In the genomic region with DNA sequence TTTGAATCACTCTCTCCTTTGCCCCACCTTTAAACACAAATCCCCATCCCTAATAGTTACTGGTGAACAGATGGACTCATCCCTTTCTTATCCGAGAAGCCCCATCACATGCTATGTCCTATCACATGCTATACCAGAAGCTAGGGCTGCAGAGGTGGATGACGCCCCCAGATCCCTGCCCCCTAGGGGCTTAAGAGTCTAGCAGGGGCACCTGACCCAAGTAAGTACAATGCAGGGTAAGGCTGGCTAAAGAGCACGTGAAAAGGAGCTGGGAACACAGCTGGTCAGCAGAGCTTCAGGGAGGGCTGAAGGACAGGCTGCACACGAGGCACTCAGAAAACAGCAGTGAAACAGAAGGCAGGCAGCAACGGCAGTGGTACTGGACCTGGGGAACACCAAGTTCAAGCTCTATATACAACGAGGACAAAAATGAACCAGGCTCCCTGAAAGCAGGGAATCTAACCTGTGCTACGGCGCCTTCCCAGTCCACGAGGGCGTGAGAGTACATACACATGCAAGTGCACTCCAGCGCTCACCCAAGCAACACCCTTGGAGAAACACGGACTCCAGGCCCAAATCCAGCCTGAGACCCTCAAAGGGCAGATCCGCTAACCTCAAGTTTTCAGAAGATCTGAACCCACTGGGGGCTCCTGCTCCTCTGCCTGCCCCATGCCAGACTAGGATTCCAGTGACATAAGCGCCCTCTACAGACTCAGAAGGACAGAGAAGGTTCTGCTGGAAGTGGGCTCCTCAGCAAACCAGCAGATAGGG, we compare ENCODE assay signal across 9 cellular contexts. TPM values are rescaled to one million over a fixed set of nuclear protein-coding genes. Genes with fewer than 3 reads are reported as not detected.
DNase-seq lines count a peak whose midpoint lies in the region; ATAC-seq, FAIRE-seq and TF ChIP-seq lines count a peak whose summit lies in the region.
"Had no signal": no experiment of that assay in that cellular context is flagged by ENCODE, and none has a peak within 500 bp of the region (broad histone marks: within the 10 kb centered on the region; RNA-seq: fewer than 3 reads in every experiment).

No MANE protein-coding gene starts in this region.

- H3K14ac ChIP-seq in H9 (ENCODE audit: insufficient read depth, low read length), result no peak overlapping the region

- H3K56ac ChIP-seq in H9 (ENCODE audit: insufficient read length, low read depth, low read length), result no peak overlapping the region

- no peak overlapping the region for H3K4ac ChIP-seq in H9 (ENCODE audit: low read depth, low read length)

- no peak for FAIRE-seq in kidney (lab: Jason Lieb, UNC)

- DNase-seq in CD14-positive monocyte (ENCODE audit: low spot score) (no peak), H9 (no peak), kidney (peak; percentile 64)
- no peak for DNase-seq in activated CD4-positive, alpha-beta memory T cell treated with anti-CD3 and anti-CD28 coated beads for 36 hours
- DNase-seq in activated naive CD4-positive, alpha-beta T cell treated with Interleukin-2 at 50 U/mL for 16 hours, result no peak

- H2BK5ac ChIP-seq in H9 (ENCODE audit: insufficient read length, low read length), result no peak overlapping the region

- H3K9me3 ChIP-seq in H9 (ENCODE audit: control insufficient read depth, low read depth, low read length) (no peaks in the 10 kb centered on the region), kidney (ENCODE audit: control insufficient read depth in 1 of 2, low read length in 2 of 2) (no peaks in the 10 kb centered on the region)
- H3K9me3 ChIP-seq: esophagus muscularis mucosa had no signal

- no peak overlapping the region for H3K4me2 ChIP-seq in H9 (ENCODE audit: insufficient read depth, insufficient read length, low read length)

- H3K27ac ChIP-seq in H9 (ENCODE audit: insufficient read length, low read depth, low read length) (no peak overlapping the region), kidney (ENCODE audit: low read depth in 2 of 2, low read length in 2 of 2) (no peak overlapping the region)
- H3K27ac ChIP-seq: esophagus muscularis mucosa had no signal

- POLR2A ChIA-PET in activated CD4-positive, alpha-beta memory T cell treated with anti-CD3 and anti-CD28 coated beads for 36 hours (lab: Charles Lee), result no interaction called here

- H3K23ac ChIP-seq in H9 (ENCODE audit: insufficient read length, low read depth, low read length), result no peak overlapping the region

- H3K36me3 Mint-ChIP-seq in CD14-positive monocyte (peaks cover 50 to 67% of the 10 kb centered on the region in 2 donors), H9 (ENCODE audit: insufficient read depth in 1 of 3, low read depth in 3 of 3) (peaks cover 15 to 31% (median 19%) of the 10 kb centered on the region in 3 experiments; a peak in 6 of 7 replicates)
- H3K36me3 Mint-ChIP-seq in activated CD4-positive, alpha-beta memory T cell treated with anti-CD3 and anti-CD28 coated beads for 36 hours, result peaks cover 10% of the 10 kb centered on the region

- no peak overlapping the region for H2BK12ac ChIP-seq in H9 (ENCODE audit: insufficient read length, low read depth, low read length)

- no peak overlapping the region for H3K18ac ChIP-seq in H9 (ENCODE audit: insufficient read length, low read depth, low read length)

- no peak overlapping the region for H2BK15ac ChIP-seq in H9 (ENCODE audit: low read depth, low read length)

- no peak overlapping the region for H2BK20ac ChIP-seq in H9 (ENCODE audit: low read depth, low read length, poor library complexity, severe bottlenecking)

- WGBS in H9 (ENCODE audit: extremely low coverage, insufficient read length, low lambda C conversion rate), result no CpG with 5 or more reads among the region's 14 CpGs

- TF ChIP-seq CTCF in CD14-positive monocyte (IDR thresholded peaks at IDR 0.05) (no peak), H9 (conservative IDR thresholded peaks at IDR 0.05) (peak; percentile 56), kidney (IDR thresholded peaks at IDR 0.05; ENCODE audit: borderline replicate concordance, extremely low read depth, insufficient read depth) (no peak)

- no peak overlapping the region for H3K4me3 ChIP-seq in kidney (ENCODE audit: low read length in 2 of 2)
- H3K4me3 ChIP-seq: esophagus muscularis mucosa had no signal

- no peak overlapping the region for H4K91ac ChIP-seq in H9 (ENCODE audit: insufficient read length, low read depth, low read length)

- H3K27me3 Mint-ChIP-seq in CD14-positive monocyte (ENCODE audit: low read depth in 3 of 3) (peaks cover 0 to 3% (median 0%) of the 10 kb centered on the region in 3 donors), H9 (ENCODE audit: low read depth) (no peaks in the 10 kb centered on the region)
- H3K27me3 Mint-ChIP-seq in activated CD4-positive, alpha-beta memory T cell treated with anti-CD3 and anti-CD28 coated beads for 36 hours, result no peaks in the 10 kb centered on the region

- no peaks in the 10 kb centered on the region for H3K23me2 ChIP-seq in H9 (ENCODE audit: insufficient read length, low read depth, low read length, poor library complexity, severe bottlenecking)

- H3K36me3 ChIP-seq in kidney (ENCODE audit: control insufficient read depth in 1 of 2, insufficient read depth in 2 of 2, low read length in 2 of 2), result peaks cover 7 to 22% of the 10 kb centered on the region in 2 donors

- H2BK120ac ChIP-seq in H9 (ENCODE audit: low read depth, low read length, poor library complexity, severe bottlenecking), result no peak overlapping the region

- H3K27me3 ChIP-seq in H9 (ENCODE audit: insufficient read depth, low read length), result no peaks in the 10 kb centered on the region
- H3K27me3 ChIP-seq: esophagus muscularis mucosa had no signal

- H3K79me2 ChIP-seq in H9 (ENCODE audit: insufficient read depth, low read length), result peaks cover 2% of the 10 kb centered on the region; the same call in 1 of the 2 replicates

- H3K9ac ChIP-seq in H9 (ENCODE audit: extremely low read depth, insufficient read length, low read length) (no peak overlapping the region), kidney (ENCODE audit: low read length in 2 of 2) (no peak overlapping the region)

- H3T11ph ChIP-seq in H9 (ENCODE audit: low read length), result no peak overlapping the region

- peaks cover 9% of the 10 kb centered on the region for H3K79me1 ChIP-seq in H9 (ENCODE audit: insufficient read depth, low read depth, low read length, poor library complexity, severe bottlenecking)

- intact Hi-C loops in CD14-positive monocyte (cut with micrococcal nuclease), result no loop called here
- intact Hi-C loops in activated CD4-positive, alpha-beta memory T cell treated with anti-CD3 and anti-CD28 coated beads for 36 hours (cut with micrococcal nuclease), result no loop called here
- intact Hi-C loops in kidney (cut with DNase I), result no loop called here

- CTCF ChIA-PET in activated CD4-positive, alpha-beta memory T cell treated with anti-CD3 and anti-CD28 coated beads for 36 hours (lab: Charles Lee), result no interaction called here

- no peak overlapping the region for H4K8ac ChIP-seq in H9 (replicated peaks; ENCODE audit: insufficient read length, low read depth, low read length)

- no peak overlapping the region for H2AK5ac ChIP-seq in H9 (ENCODE audit: insufficient read length, low read length)

- no peak for ATAC-seq in HG03097 (IDR thresholded peaks at IDR 0.05; ENCODE audit: low FRiP score, unreplicated experiment)
- no peak for ATAC-seq in HG03378 (IDR thresholded peaks at IDR 0.05; ENCODE audit: unreplicated experiment)
- ATAC-seq in HG03432 (IDR thresholded peaks at IDR 0.05; ENCODE audit: unreplicated experiment), result no peak

- H3K4me1 Mint-ChIP-seq in CD14-positive monocyte (peaks cover 32% of the 10 kb centered on the region), H9 (peaks cover 5 to 13% of the 10 kb centered on the region in 2 experiments; a peak in 3 of 4 replicates)
- H3K4me1 Mint-ChIP-seq in activated CD4-positive, alpha-beta memory T cell treated with anti-CD3 and anti-CD28 coated beads for 36 hours (ENCODE audit: low read depth), result peaks cover 43% of the 10 kb centered on the region

- no peak overlapping the region for H4K5ac ChIP-seq in H9 (ENCODE audit: insufficient read length, low read depth, low read length)

- no peak overlapping the region for H2AFZ ChIP-seq in H9 (ENCODE audit: low read length)

- H3K9me3 Mint-ChIP-seq in CD14-positive monocyte (peaks cover 0 to 2% (median 0%) of the 10 kb centered on the region in 7 donors), H9 (no peaks in the 10 kb centered on the region)
- H3K9me3 Mint-ChIP-seq in activated CD4-positive, alpha-beta memory T cell treated with anti-CD3 and anti-CD28 coated beads for 36 hours, result no peaks in the 10 kb centered on the region

- H3K27ac Mint-ChIP-seq in CD14-positive monocyte, result peak overlapping the region in 5 of 7 donors; percentile 42 to 80 (median 67)
- peak overlapping the region in 2 of 3 experiments; percentile 44 to 94; a peak in 3 of 7 replicates for H3K27ac Mint-ChIP-seq in H9
- H3K27ac Mint-ChIP-seq in activated CD4-positive, alpha-beta memory T cell treated with anti-CD3 and anti-CD28 coated beads for 36 hours, result peak overlapping the region; percentile 73

- H3K4me1 ChIP-seq in H9 (ENCODE audit: insufficient read depth, low read length), result 0 out of 2 replicates have a peak, but pooled peaks cover 3% of the 10 kb centered on the region
- H3K4me1 ChIP-seq in kidney (ENCODE audit: control insufficient read depth in 1 of 2, insufficient read depth in 1 of 2, low read depth in 1 of 2, low read length in 2 of 2), result peaks cover 0 to 6% of the 10 kb centered on the region in 2 donors

- H3K4me3 Mint-ChIP-seq in CD14-positive monocyte (no peak overlapping the region), H9 (no peak overlapping the region)
- H3K4me3 Mint-ChIP-seq in activated CD4-positive, alpha-beta memory T cell treated with anti-CD3 and anti-CD28 coated beads for 36 hours, result no peak overlapping the region

- H4K20me1 ChIP-seq in H9 (ENCODE audit: control insufficient read depth, insufficient read depth, insufficient read length), result no peaks in the 10 kb centered on the region

RNA-seq across cellular contexts. Expression of gene PSMB7, which starts 57.5 kb away (rescaled TPM):
- polyA plus RNA-seq in CD14-positive monocyte (100 to 1,000 TPM; 191 to 194 TPM), kidney (ENCODE audit: insufficient read depth, low read depth, low replicate concordance) (250 TPM)
- total RNA-seq in H9 (2021) (209 and 216 TPM in 2 replicates), kidney (105 TPM)
- total RNA-seq in activated CD4-positive, alpha-beta memory T cell treated with anti-CD3 and anti-CD28 coated beads for 36 hours, result 100 to 1,000 TPM; 156 TPM
